In genomic region chr16:75471723-75472634, GRCh38 we compare ENCODE assay signal across 8 cellular contexts.
A peak's percentile ranks its signal among the peaks of the same experiment; 100 is the strongest.
DNase-seq lines count a peak whose midpoint lies in the region; ATAC-seq and TF ChIP-seq lines count a peak whose summit lies in the region.

No MANE protein-coding gene starts in this region.

- H3K4me3 ChIP-seq in cardiac fibroblast (replicated peaks in 1 of 2; ENCODE audit: low read depth in 2 of 2, low read length in 2 of 2): no peak overlapping the region

- CTCF ChIA-PET in RWPE1 (lab: Yijun Ruan, JAX): interaction anchor here (0.6 to 2.3 kb wide), 13 partner anchors 20 to 1697 kb away, joined by 3 to 13 read pairs (median 4); no protein-coding TSS in a partner anchor

- peak; percentile 73 for ATAC-seq in GM21528 (IDR thresholded peaks at IDR 0.05; ENCODE audit: low FRiP score, unreplicated experiment)

- in situ Hi-C loops in KBM-7 (cut with MboI; ENCODE audit: low pct_unique_long_range_greater_than_20kb, low sequenced_read_pairs): no loop called here

- H3K27ac ChIP-seq in RWPE1: no peak overlapping the region

- peak; percentile 86 for TF ChIP-seq CTCF in RWPE1 (conservative IDR thresholded peaks at IDR 0.05; ENCODE audit: low read depth)
- TF ChIP-seq CTCF in cardiac fibroblast (IDR thresholded peaks at IDR 0.05; ENCODE audit: low read depth, low read length): peak; percentile 76

- DNase-seq in NCI-H524 (lab: John Stamatoyannopoulos, UW) (peak; percentile 39 to 75), NCI-H524 treated with DMSO at 0.1 percent for 48 hours (lab: John Stamatoyannopoulos, UW) (no peak), KBM-7 (peak; percentile 66), RWPE1 (ENCODE audit: low spot score) (peak; percentile 69), cardiac fibroblast (ENCODE audit: low read depth in 2 of 2) (peak; percentile 75 to 76), islet precursor cell (peak; percentile 67)
- peak; percentile 8 to 21 for DNase-seq in stimulated activated CD4-positive, alpha-beta T cell treated with anti-CD3 and anti-CD28 coated beads, Interleukin-2, amount 100 ng/mL, for 48 hours

- POLR2A ChIA-PET in RWPE1 (lab: Yijun Ruan, JAX; ENCODE audit: low non-redundant PET): interaction anchor here (0.6 kb wide), 1 partner anchor 173 kb away, joined by 4 read pairs; no protein-coding TSS in a partner anchor
